In genomic region chrX:14896273-14896672, GRCh38 we compare ENCODE assay signal across 1 cellular context.
TF ChIP-seq lines count a peak whose summit lies in the region.

No MANE protein-coding gene starts in this region.

TF ChIP-seq in GM23338, 12 proteins besides CTCF, POLR2A, EP300 and RAD21 (continued from another document):
- TF ChIP-seq EZH2 (IDR thresholded peaks at IDR 0.05; ENCODE audit: low read depth, unreplicated experiment) = no peak
- no peak for TF ChIP-seq STAT1 (IDR thresholded peaks at IDR 0.05; ENCODE audit: unreplicated experiment)
